In the genomic region with DNA sequence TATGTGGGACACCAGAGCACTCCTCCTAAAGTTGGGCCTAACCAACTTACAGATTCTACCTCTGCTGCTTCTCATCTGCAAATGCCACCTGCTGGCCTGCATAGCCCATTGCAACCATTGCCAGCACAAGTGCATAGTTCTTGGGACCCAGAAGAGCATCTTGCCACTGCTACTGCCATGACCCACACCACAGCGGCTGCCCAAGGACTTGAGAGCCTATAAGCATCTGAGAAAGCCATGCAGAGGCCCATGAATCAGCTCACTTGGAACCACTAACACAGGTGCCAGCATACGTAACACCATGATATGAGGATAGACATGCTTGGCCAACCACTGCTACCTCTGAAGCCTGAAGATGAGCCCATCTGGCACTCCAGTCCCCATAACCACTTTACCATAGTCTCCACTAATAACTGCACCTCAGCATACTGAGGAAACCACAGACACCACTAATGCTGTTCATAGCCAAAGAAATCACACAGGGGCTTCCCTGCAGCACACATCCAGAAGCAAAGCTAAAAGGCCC, we compare ENCODE assay signal across 8 cellular contexts.
DNase-seq lines count a peak whose midpoint lies in the region; ATAC-seq and TF ChIP-seq lines count a peak whose summit lies in the region.

No MANE protein-coding gene starts in this region.

- peaks cover 17% of the 10 kb centered on the region for H3K9me3 Mint-ChIP-seq in neural crest cell
- H3K9me3 Mint-ChIP-seq in Caco-2 (ENCODE audit: unreplicated experiment): no peaks in the 10 kb centered on the region

- H3K27me3 Mint-ChIP-seq in neural crest cell (ENCODE audit: low read depth) (no peaks in the 10 kb centered on the region), Caco-2 (ENCODE audit: insufficient read depth, unreplicated experiment) (no peaks in the 10 kb centered on the region)

- H3K79me2 ChIP-seq in OCI-LY7 (ENCODE audit: insufficient read depth, low read depth, low read length): no peaks in the 10 kb centered on the region

- CTCF ChIA-PET in OCI-LY7 (lab: Charles Lee; ENCODE audit: unreplicated experiment): no interaction called here
- CTCF ChIA-PET in Caco-2 (lab: Charles Lee): no interaction called here

- no peaks in the 10 kb centered on the region for H3K27me3 ChIP-seq in Caco-2 (replicated peaks; ENCODE audit: control insufficient read depth, insufficient read depth, low read length)

- no peak overlapping the region for H3K4me2 ChIP-seq in OCI-LY7 (ENCODE audit: low read length)

- H3K4me3 Mint-ChIP-seq in neural crest cell (no peak overlapping the region), Caco-2 (ENCODE audit: unreplicated experiment) (no peak overlapping the region)

- H3K36me3 Mint-ChIP-seq in neural crest cell (ENCODE audit: low read depth): peaks cover 27% of the 10 kb centered on the region
- H3K36me3 Mint-ChIP-seq in Caco-2 (ENCODE audit: insufficient read depth, unreplicated experiment): no peaks in the 10 kb centered on the region

- no peak overlapping the region for H3K27ac ChIP-seq in OCI-LY7 (ENCODE audit: low read depth, low read length, poor library complexity, severe bottlenecking)

- no peak overlapping the region for H2AFZ ChIP-seq in OCI-LY7 (ENCODE audit: low read length)

- H3K4me3 ChIP-seq in OCI-LY7 (ENCODE audit: low read depth, low read length, poor library complexity, severe bottlenecking) (no peak overlapping the region), Caco-2 (ENCODE audit: low read depth, low read length) (no peak overlapping the region)

- TF ChIP-seq CTCF in OCI-LY7 (conservative IDR thresholded peaks at IDR 0.05; ENCODE audit: low read length): peak; percentile 39; the same call in 1 of the 2 replicates
- TF ChIP-seq CTCF in neural crest cell (conservative IDR thresholded peaks at IDR 0.05): peak; percentile 21
- TF ChIP-seq CTCF in Caco-2 (IDR thresholded peaks at IDR 0.05; ENCODE audit: insufficient read depth in 1 of 2, low read depth in 1 of 2, low read length in 1 of 2, severe bottlenecking in 1 of 2, unreplicated experiment in 1 of 2): no peak

- H3K4me1 ChIP-seq in OCI-LY7 (ENCODE audit: insufficient read depth, low read length, poor library complexity, severe bottlenecking) (no peaks in the 10 kb centered on the region), Caco-2 (no peaks in the 10 kb centered on the region)

- no peaks in the 10 kb centered on the region for H3K36me3 ChIP-seq in OCI-LY7 (ENCODE audit: insufficient read depth, low read length)
- no peaks in the 10 kb centered on the region for H3K36me3 ChIP-seq in Caco-2 (ENCODE audit: control insufficient read depth, insufficient read depth, low read length)

- BruUV-seq in OCI-LY7 (replicated peaks; lab: Mats Ljungman, UMichigan) (no TSS peak), Caco-2 (replicated peaks; lab: Mats Ljungman, UMichigan) (no TSS peak)

- no peaks in the 10 kb centered on the region for H4K20me1 ChIP-seq in OCI-LY7 (ENCODE audit: insufficient read depth, low read length)

- H3K9me3 ChIP-seq in OCI-LY7 (ENCODE audit: low read length): no peaks in the 10 kb centered on the region
- no peaks in the 10 kb centered on the region for H3K9me3 ChIP-seq in Caco-2

- no peaks in the 10 kb centered on the region for H3K9me2 ChIP-seq in OCI-LY7 (ENCODE audit: insufficient read depth, low read length)

- ATAC-seq in GM19023 (IDR thresholded peaks at IDR 0.05; ENCODE audit: unreplicated experiment) (peak; percentile 95), HG02763 (IDR thresholded peaks at IDR 0.05; ENCODE audit: unreplicated experiment) (peak; percentile 95)

- H3K4me1 Mint-ChIP-seq in neural crest cell (no peaks in the 10 kb centered on the region), Caco-2 (ENCODE audit: low read depth, unreplicated experiment) (no peaks in the 10 kb centered on the region)

- H3K27ac Mint-ChIP-seq in neural crest cell (ENCODE audit: unreplicated experiment) (no peak overlapping the region), Caco-2 (ENCODE audit: unreplicated experiment) (no peak overlapping the region)

- intact Hi-C loops in OCI-LY7 (cut with micrococcal nuclease; ENCODE audit: unreplicated experiment) (no loop called here), Caco-2 (cut with micrococcal nuclease; ENCODE audit: unreplicated experiment) (no loop called here)

- DNase-seq in OCI-LY7 (ENCODE audit: low spot score) (no peak), neural crest cell (ENCODE audit: low read depth, low spot score) (no peak), NCI-H226 (no peak), Caco-2 (no peak), NCI-H2081 treated with DMSO at 0.1 percent for 48 hours (lab: John Stamatoyannopoulos, UW) (no peak), COR-L47 (lab: John Stamatoyannopoulos, UW) (no peak)

- POLR2A ChIA-PET in OCI-LY7 (lab: Charles Lee): no interaction called here
- POLR2A ChIA-PET in Caco-2 (lab: Charles Lee): no interaction called here

Comparison
In these comparisons a context has a peak if more than half of its experiments do, and no peak if none do; other contexts are left out.
1. CTCF ChIP-seq: peak in OCI-LY7 (single experiment) and neural crest cell (single experiment); none in Caco-2 (0 of 2).